In the genomic region with DNA sequence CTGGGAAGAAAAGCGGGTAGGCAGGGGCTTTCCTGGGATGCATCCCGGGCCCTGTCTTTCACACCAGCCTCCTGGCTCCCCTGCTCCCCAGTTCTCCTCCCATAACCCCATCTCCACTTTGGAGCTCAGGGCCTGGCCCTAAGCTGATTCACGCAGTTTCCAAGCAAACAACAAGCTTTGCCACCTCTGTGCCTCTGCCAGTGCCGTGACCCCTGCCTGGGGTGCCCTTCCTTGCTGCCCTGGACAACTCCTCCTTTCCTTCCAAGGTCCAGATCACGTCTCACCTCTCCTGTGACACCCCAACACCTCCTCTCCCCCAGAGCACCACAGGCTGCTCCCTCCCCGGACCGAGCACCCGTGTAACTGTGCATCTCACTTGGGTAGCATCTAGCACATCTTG, we compare ENCODE assay signal across 7 cellular contexts.
A peak's percentile ranks its signal among the peaks of the same experiment; 100 is the strongest.
DNase-seq lines count a peak whose midpoint lies in the region; TF ChIP-seq lines count a peak whose summit lies in the region.
"Not testable (repeated sequence)": the region's sequence is repeated elsewhere in the genome, so short reads cannot be mapped to it uniquely, and the experiment has no call there.

No MANE protein-coding gene starts in this region.

- not testable (repeated sequence) for H3K4me1 ChIP-seq in hepatocyte (ENCODE audit: insufficient read depth); smooth muscle cell (ENCODE audit: low read depth)
- H3K4me1 ChIP-seq in osteoblast (ENCODE audit: insufficient read depth, low read length) = peaks cover 33% of the 10 kb centered on the region

- H2AFZ ChIP-seq in hepatocyte; osteoblast (ENCODE audit: low read length); smooth muscle cell (ENCODE audit: low read depth): not testable (repeated sequence)

- H3K27ac ChIP-seq in AG04450 (ENCODE audit: low read depth, low read length) (peak overlapping the region; percentile 83), SK-N-MC (peak overlapping the region; percentile 97), brain microvascular endothelial cell (peak overlapping the region; percentile 95), hepatocyte (peak overlapping the region; percentile 68), osteoblast (ENCODE audit: low read depth, low read length) (peak overlapping the region; percentile 72), smooth muscle cell (ENCODE audit: low read depth) (peak overlapping the region; percentile 43)

- TF ChIP-seq CTCF in AG04450 (IDR thresholded peaks at IDR 0.05; ENCODE audit: low read depth, low read length); brain microvascular endothelial cell (IDR thresholded peaks at IDR 0.05; ENCODE audit: low read depth, low read length, missing control alignments); hepatocyte (IDR thresholded peaks at IDR 0.05; ENCODE audit: poor library complexity); osteoblast (IDR thresholded peaks at IDR 0.05; ENCODE audit: extremely low read depth, low read depth, low read length); smooth muscle cell (IDR thresholded peaks at IDR 0.05; ENCODE audit: borderline replicate concordance, insufficient read depth, poor library complexity, severe bottlenecking): not testable (repeated sequence)

- H3K36me3 ChIP-seq in SK-N-MC (ENCODE audit: insufficient read depth, low read length); hepatocyte (replicated peaks; ENCODE audit: insufficient read depth, low read depth); osteoblast (ENCODE audit: insufficient read depth, low read length); smooth muscle cell (ENCODE audit: low read depth): not testable (repeated sequence)
- H3K36me3 ChIP-seq in brain microvascular endothelial cell (replicated peaks) = peaks cover 11% of the 10 kb centered on the region

- H3K9ac ChIP-seq in SK-N-MC (ENCODE audit: insufficient read length) = peak overlapping the region; percentile 50
- H3K9ac ChIP-seq in smooth muscle cell (ENCODE audit: low read depth) = not testable (repeated sequence)

- not testable (repeated sequence) for DNase-seq in AG04450 (ENCODE audit: low read depth, low spot score); SK-N-MC (ENCODE audit: low read depth, low spot score); brain microvascular endothelial cell; hepatocyte (ENCODE audit: low spot score); osteoblast (ENCODE audit: insufficient read length, low spot score, missing footprints); smooth muscle cell (lab: John Stamatoyannopoulos, UW; ENCODE audit: unreplicated experiment)
- peak; percentile 25 for DNase-seq in activated effector memory CD4-positive, alpha-beta T cell treated with anti-CD3 and anti-CD28 coated beads, Interleukin-2, amount 50 U/mL, for 16 hours

- H3K4me2 ChIP-seq in hepatocyte; osteoblast (ENCODE audit: insufficient read depth, low read length); smooth muscle cell: not testable (repeated sequence)

- not testable (repeated sequence) for H3K9me2 ChIP-seq in hepatocyte (replicated peaks; ENCODE audit: insufficient read depth)

- in situ Hi-C loops in brain microvascular endothelial cell (cut with HindIII; ENCODE audit: low pct_ligation_motif_present, low sequenced_read_pairs) = not testable (repeated sequence)

- not testable (repeated sequence) for H3K4me3 ChIP-seq in AG04450 (ENCODE audit: low read depth, low read length); brain microvascular endothelial cell (ENCODE audit: low read depth, low read length); hepatocyte; osteoblast (ENCODE audit: insufficient read depth, low read length); smooth muscle cell
- peak overlapping the region; percentile 62 for H3K4me3 ChIP-seq in SK-N-MC

- not testable (repeated sequence) for H3K79me2 ChIP-seq in hepatocyte; osteoblast (ENCODE audit: insufficient read depth, low read length); smooth muscle cell (ENCODE audit: low read depth)

- CTCF ChIA-PET in AG04450 (lab: Charles Lee) = not testable (repeated sequence)

- H4K20me1 ChIP-seq in hepatocyte (ENCODE audit: insufficient read depth, poor library complexity, severe bottlenecking); osteoblast (ENCODE audit: insufficient read depth, low read length); smooth muscle cell (ENCODE audit: low read depth): not testable (repeated sequence)

- H3F3A ChIP-seq in smooth muscle cell (ENCODE audit: low read depth) = not testable (repeated sequence)

- 84% methylated on average over 8 of the region's 8 CpGs for WGBS in hepatocyte (ENCODE audit: low lambda C conversion rate, missing lambda C conversion rate)
- WGBS in smooth muscle cell (ENCODE audit: low lambda C conversion rate) = 96% methylated on average over 7 of the region's 8 CpGs

- POLR2A ChIA-PET in AG04450 (lab: Yijun Ruan, JAX) = not testable (repeated sequence)

- H3K27me3 ChIP-seq in AG04450 (ENCODE audit: control insufficient read depth, insufficient read depth, low read length); brain microvascular endothelial cell (replicated peaks); hepatocyte; osteoblast (ENCODE audit: insufficient read depth, low read length); smooth muscle cell (ENCODE audit: low read depth): not testable (repeated sequence)

- H3K9me3 ChIP-seq in AG04450 (ENCODE audit: control insufficient read depth, insufficient read depth, low read length) = peaks cover 33% of the 10 kb centered on the region
- H3K9me3 ChIP-seq in SK-N-MC (ENCODE audit: low read depth, low read length); hepatocyte (ENCODE audit: low read depth); osteoblast (ENCODE audit: low read depth, low read length); smooth muscle cell (replicated peaks; ENCODE audit: low read depth): not testable (repeated sequence)

Comparison
In these comparisons a context has a peak if more than half of its experiments do, and no peak if none do; other contexts are left out.
1. H3K27ac ChIP-seq: peak in every context shown above with its lines; median percentile 97 in SK-N-MC; 95 in brain microvascular endothelial cell; 83 in AG04450; 72 in osteoblast; 68 in hepatocyte; 43 in smooth muscle cell.